In genomic region chr16:89956511-89957213, GRCh38 we compare ENCODE assay signal across 1 cellular context.
TF ChIP-seq lines count a peak whose summit lies in the region.

No MANE protein-coding gene starts in this region.

TF ChIP-seq in H1, 55 proteins besides CTCF, POLR2A, EP300 and RAD21:
- TF ChIP-seq SAP30 (IDR thresholded peaks at IDR 0.05; ENCODE audit: insufficient read depth, insufficient replicate concordance, low read length) (no peak), BRCA1 (IDR thresholded peaks at IDR 0.05; ENCODE audit: low read depth, low read length) (no peak), TAF7 (optimal IDR thresholded peaks at IDR 0.05; ENCODE audit: borderline replicate concordance, low read depth, low read length) (no peak), RBBP5 (IDR thresholded peaks at IDR 0.05; ENCODE audit: borderline replicate concordance, low read depth, low read length) (no peak), GABPA (IDR thresholded peaks at IDR 0.05; ENCODE audit: borderline replicate concordance, insufficient read depth, low read length) (no peak), CHD2 (IDR thresholded peaks at IDR 0.05; ENCODE audit: low read length) (no peak), EGR1 (IDR thresholded peaks at IDR 0.05; ENCODE audit: borderline replicate concordance, low read depth, low read length) (no peak), KDM4A (IDR thresholded peaks at IDR 0.05; ENCODE audit: low read depth, low read length, severe bottlenecking) (no peak), TCF12 (IDR thresholded peaks at IDR 0.05; ENCODE audit: low read depth, low read length) (no peak), RNF2 (IDR thresholded peaks at IDR 0.05; ENCODE audit: borderline replicate concordance, low read depth, low read length, missing control alignments, poor library complexity, severe bottlenecking) (no peak), GTF2F1 (IDR thresholded peaks at IDR 0.05; ENCODE audit: borderline replicate concordance, low read depth, low read length) (no peak), NRF1 (IDR thresholded peaks at IDR 0.05; ENCODE audit: low read depth, low read length) (no peak), HDAC6 (IDR thresholded peaks at IDR 0.05; ENCODE audit: low read depth, low read length) (no peak)
